Comparison of ENCODE assay signal across 11 cellular contexts in the genomic region with DNA sequence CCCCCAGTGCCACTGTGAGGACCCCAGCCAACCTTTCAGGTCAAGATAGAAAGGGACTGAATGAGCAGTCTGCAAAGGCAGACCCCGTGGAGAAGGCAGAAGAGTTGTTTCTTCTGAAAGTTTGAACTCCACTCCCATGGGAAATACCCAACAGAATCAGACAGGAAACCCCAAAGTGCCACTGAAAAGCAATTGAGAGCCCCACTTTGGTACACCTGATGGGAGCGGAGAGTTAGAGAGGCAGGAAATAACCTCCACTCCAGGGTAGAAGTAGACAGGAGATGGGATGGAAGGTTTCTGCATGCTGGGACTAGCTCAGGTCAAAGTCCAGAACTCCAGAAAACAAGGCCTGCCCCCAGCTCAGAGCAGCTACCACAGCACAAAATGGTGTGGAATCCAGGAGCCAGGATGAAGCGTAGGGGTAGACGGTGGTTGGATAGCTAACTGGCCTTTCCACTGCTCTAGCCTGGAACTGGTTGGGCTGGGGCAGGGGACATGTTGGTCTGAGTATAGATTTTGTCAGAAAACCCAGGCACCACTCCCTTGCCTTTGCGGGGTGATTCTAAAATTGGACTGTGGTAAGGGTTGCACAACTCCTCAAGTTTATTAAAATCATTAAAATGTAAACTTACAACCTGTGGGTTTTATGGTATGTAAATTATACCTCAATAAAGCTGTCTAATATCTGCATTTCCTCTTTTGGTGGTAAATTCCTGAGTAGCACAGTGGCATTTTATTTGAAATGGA. TPM values are rescaled to one million over a fixed set of nuclear protein-coding genes. Genes with fewer than 3 reads are reported as not detected.
DNase-seq lines count a peak whose midpoint lies in the region; ATAC-seq, FAIRE-seq and TF ChIP-seq lines count a peak whose summit lies in the region.
"Had no signal": no experiment of that assay in that cellular context is flagged by ENCODE, and none has a peak within 500 bp of the region (broad histone marks: within the 10 kb centered on the region; RNA-seq: fewer than 3 reads in every experiment).

No MANE protein-coding gene starts in this region.

- H3K36me3 Mint-ChIP-seq in T-helper 17 cell (ENCODE audit: low read depth) = no peaks in the 10 kb centered on the region

- peak overlapping the region in 1 of 2 experiments; percentile 91; a peak in 3 of 6 replicates for H3K27ac ChIP-seq in A549

- H3K9me3 ChIP-seq in A549 = no peaks in the 10 kb centered on the region
- H3K9me3 ChIP-seq in T-helper 17 cell (ENCODE audit: control insufficient read depth, low read length, poor library complexity, severe bottlenecking) = no peaks in the 10 kb centered on the region

- no peak for FAIRE-seq in A549 (lab: Jason Lieb, UNC)
- peak; percentile 70 for FAIRE-seq in GM18507 (lab: Jason Lieb, UNC)
- no peak for FAIRE-seq in RCC 7860 (lab: Jason Lieb, UNC)
- FAIRE-seq: endometrium, G401.6, urothelium cell line had no signal

- peaks cover 27% of the 10 kb centered on the region for H3K4me1 ChIP-seq in A549

- TF ChIP-seq POLR2A in A549 (IDR thresholded peaks at IDR 0.05; ENCODE audit: low read length) = no peak

- peak overlapping the region; percentile 97 for H3K4me2 ChIP-seq in A549

- CTCF ChIA-PET in A549 (lab: Yijun Ruan, JAX) = interaction anchor here (1.1 to 5.3 kb wide), 3 partner anchors 17 to 153 kb away, joined by 4 to 25 read pairs (median 8); no protein-coding TSS in a partner anchor

- H3K4me3 ChIP-seq in A549 (no peak overlapping the region), foreskin fibroblast (ENCODE audit: low read depth in 1 of 2, low read length in 2 of 2) (no peak overlapping the region)

- POLR2A ChIA-PET in A549 (lab: Yijun Ruan, JAX) = interaction anchor here (0.6 kb wide), 1 partner anchor 503 kb away, joined by 3 read pairs; no protein-coding TSS in a partner anchor

- no peak for TF ChIP-seq RAD21 in A549 (conservative IDR thresholded peaks at IDR 0.05 in 1 of 2, IDR thresholded peaks at IDR 0.05 in 1 of 2)

- TF ChIP-seq EP300 in A549 (IDR thresholded peaks at IDR 0.05) = no peak

- no peak overlapping the region for H3K4me3 Mint-ChIP-seq in T-helper 17 cell

- no peaks in the 10 kb centered on the region for H3K27me3 Mint-ChIP-seq in T-helper 17 cell

- peak overlapping the region; percentile 100 for H3K27ac Mint-ChIP-seq in T-helper 17 cell

- ATAC-seq in A549 (no peak), T-helper 17 cell (no peak), GM18520 (IDR thresholded peaks at IDR 0.05; ENCODE audit: unreplicated experiment) (no peak)

- TF ChIP-seq CTCF in A549 (IDR thresholded peaks at IDR 0.05) (no peak), foreskin fibroblast (IDR thresholded peaks at IDR 0.05; ENCODE audit: low read depth, low read length) (no peak)

- DNase-seq in A549 (ENCODE audit: low read depth in 1 of 2, low spot score in 1 of 2) (peak in 1 of 2 experiments; percentile 4), GM18507 (ENCODE audit: extremely low spot score, insufficient read length, low read depth) (no peak), T-helper 17 cell (peak in 1 of 3 donors; percentile 14), foreskin fibroblast (peak; percentile 27 to 59), RCC 7860 (ENCODE audit: low spot score) (no peak), NCI-H446 treated with DMSO at 0.1 percent for 48 hours (lab: John Stamatoyannopoulos, UW) (no peak), NCI-H2029 treated with DMSO at 0.1 percent for 48 hours (lab: John Stamatoyannopoulos, UW) (no peak)

- WGBS in A549 (ENCODE audit: missing lambda C conversion rate) = 79% methylated on average over 5 of the region's 5 CpGs

- peaks cover 28% of the 10 kb centered on the region for H3K4me1 Mint-ChIP-seq in T-helper 17 cell

TF ChIP-seq in A549, 52 proteins besides CTCF, POLR2A, EP300 and RAD21:
- TF ChIP-seq CEBPB (IDR thresholded peaks at IDR 0.05) (peak in 1 of 2 experiments; percentile 27; a peak in 1 of 4 replicates), RARB (CRISPR knock-in tag; IDR thresholded peaks at IDR 0.05) (no peak)

RNA-seq across cellular contexts. Expression of a gene that starts 1.9 kb away (rescaled TPM):
- 1.6 and 2.6 TPM in 2 replicates for polyA plus RNA-seq in A549 (2011; rRNA removed)
- 2.4 and 4.1 TPM in 2 replicates for polyA plus RNA-seq in A549 (2012; cell fraction: cytosol; rRNA removed)
- polyA plus RNA-seq in A549 (2012; cell fraction: nucleus; rRNA removed) = 4.3 and 5.3 TPM in 2 replicates
- polyA plus RNA-seq in A549 (2017; fragmentation: RNase III; extraction: RNeasy Plus Mini Kit Qiagen cat#74134 plus additional on column Dnase treatment) = 2.0 to 3.0 TPM (median 2.9 TPM) in 3 replicates
- polyA minus RNA-seq in A549 (2011; rRNA and poly(A)+ RNA removed) = 0.95 and 2.7 TPM in 2 replicates
- 10 to 100 TPM; 33.7 to 37.8 TPM for total RNA-seq in T-helper 17 cell

RNA-seq across cellular contexts. Expression of a gene that starts 37.4 kb away (rescaled TPM):
- polyA plus RNA-seq in A549 (2011; rRNA removed) = 21.3 and 27.6 TPM in 2 replicates
- 16.9 and 19.1 TPM in 2 replicates for polyA plus RNA-seq in A549 (2012; cell fraction: cytosol; rRNA removed)
- polyA plus RNA-seq in A549 (2012; cell fraction: nucleus; rRNA removed) = 9.9 and 11.4 TPM in 2 replicates
- 21.4 to 24.1 TPM (median 23.2 TPM) in 3 replicates for polyA plus RNA-seq in A549 (2017; fragmentation: RNase III; extraction: RNeasy Plus Mini Kit Qiagen cat#74134 plus additional on column Dnase treatment)
- polyA minus RNA-seq in A549 (2011; rRNA and poly(A)+ RNA removed) = 8.3 and 12.7 TPM in 2 replicates
- 10 to 100 TPM; 39.0 TPM for total RNA-seq in T-helper 17 cell

Comparison
In these comparisons a context has a peak if more than half of its experiments do, and no peak if none do; other contexts are left out.
1. DNase-seq: peak in foreskin fibroblast (2 of 2); none in GM18507 (single experiment), RCC 7860 (single experiment), NCI-H446 treated with DMSO at 0.1 percent for 48 hours (single experiment) and NCI-H2029 treated with DMSO at 0.1 percent for 48 hours (single experiment).